ENCODE assay signal across 16 cellular contexts in the genomic region with DNA sequence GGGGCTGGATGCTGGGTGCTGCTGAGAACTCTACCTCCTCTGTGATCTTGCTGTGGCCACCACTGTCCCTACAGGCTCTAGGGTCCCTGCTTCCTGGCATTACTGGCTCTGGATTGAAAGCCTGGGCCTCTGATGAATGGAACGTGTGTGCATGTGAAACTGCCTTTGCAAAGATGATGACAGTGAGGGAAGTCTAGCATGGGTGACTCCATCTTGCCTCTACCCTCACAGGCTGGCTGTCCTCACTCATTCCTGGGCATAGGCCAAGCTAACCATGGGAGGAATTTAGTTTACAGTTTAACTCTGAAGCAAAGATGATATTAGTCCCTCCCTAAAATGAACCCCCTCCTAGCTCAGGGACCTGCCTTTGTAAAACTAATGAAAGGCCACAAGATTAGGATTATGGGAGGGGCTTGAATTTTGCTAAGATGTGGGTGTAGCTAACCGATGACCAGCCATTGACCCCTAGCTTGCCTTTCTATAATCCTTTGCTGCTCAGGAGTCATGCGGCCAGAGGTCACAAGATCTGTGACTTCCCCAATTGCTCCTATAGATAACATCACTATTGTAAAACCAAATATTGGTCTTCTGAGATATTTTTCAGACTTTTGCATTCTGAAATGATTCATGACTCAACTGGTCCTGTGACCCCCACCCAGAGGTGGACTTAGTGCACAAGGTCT.
"Had no signal": no experiment of that assay in that cellular context is flagged by ENCODE, and none has a peak within 500 bp of the region (broad histone marks: within the 10 kb centered on the region; RNA-seq: fewer than 3 reads in every experiment).

No MANE protein-coding gene starts in this region.

- H3K27ac ChIP-seq: brain microvascular endothelial cell, colonic mucosa, esophagus muscularis mucosa, parathyroid adenoma, spleen, thoracic aorta had no signal

- DNase-seq: activated CD4-positive, alpha-beta T cell treated with anti-CD3 and anti-CD28 coated beads, Interleukin-2, amount 10 ng/mL, durations not matched to agents 24 days and 14 days; activated CD8-positive, alpha-beta T cell treated with anti-CD3 and anti-CD28 coated beads for 36 hours; activated effector memory CD4-positive, alpha-beta T cell treated with Interleukin-2 at 50 U/mL for 16 hours; activated naive CD4-positive, alpha-beta T cell treated with anti-CD3 and anti-CD28 coated beads, Interleukin-2, amount 50 U/mL, for 16 hours; activated T-cell treated with anti-CD3 and anti-CD28 coated beads, Interleukin-2, amount 50 U/mL, for 1 hour; brain microvascular endothelial cell; colonic mucosa; effector CD4-positive, alpha-beta T cell; spleen; stimulated activated naive B cell treated with anti-CD40 and anti-IgM and Interleukin-4, amounts not matched to agents 10 μg/mL and 1 μg/mL and 100 μg/mL, for 72 hours had no signal

- H3K9me3 Mint-ChIP-seq: activated CD4-positive, alpha-beta T cell treated with anti-CD3 and anti-CD28 coated beads, Interleukin-2, amount 10 ng/mL, durations not matched to agents 24 days and 14 days; activated CD8-positive, alpha-beta T cell treated with anti-CD3 and anti-CD28 coated beads for 36 hours; central memory CD8-positive, alpha-beta T cell; natural killer cell treated with Interleukin-12 subunit alpha and Interleukin-12 subunit beta and Interleukin-15 and Interleukin-18, amount 100 ng/mL, for 72 hours; stimulated activated naive B cell treated with anti-CD40 and anti-IgM and Interleukin-4, amounts not matched to agents 10 μg/mL and 1 μg/mL and 100 μg/mL, for 72 hours had no signal

- H3K36me3 Mint-ChIP-seq: natural killer cell treated with Interleukin-12 subunit alpha and Interleukin-12 subunit beta and Interleukin-15 and Interleukin-18, amount 100 ng/mL, for 72 hours; stimulated activated naive B cell treated with anti-CD40 and anti-IgM and Interleukin-4, amounts not matched to agents 10 μg/mL and 1 μg/mL and 100 μg/mL, for 72 hours had no signal

- H3K36me3 ChIP-seq: brain microvascular endothelial cell, colonic mucosa, spleen, thoracic aorta had no signal

- H3K4me3 ChIP-seq: colonic mucosa, esophagus muscularis mucosa, gastroesophageal sphincter, spleen, thoracic aorta had no signal

- H3K27me3 ChIP-seq: brain microvascular endothelial cell, colonic mucosa, esophagus muscularis mucosa, gastroesophageal sphincter had no signal

- H3K9me3 ChIP-seq: colonic mucosa, esophagus muscularis mucosa, gastroesophageal sphincter, spleen, thoracic aorta had no signal

- H2AFZ ChIP-seq: parathyroid adenoma had no signal

- ATAC-seq: activated CD8-positive, alpha-beta T cell treated with anti-CD3 and anti-CD28 coated beads for 36 hours; gastroesophageal sphincter; natural killer cell treated with Interleukin-12 subunit alpha and Interleukin-12 subunit beta and Interleukin-15 and Interleukin-18, amount 100 ng/mL, for 72 hours; stimulated activated naive B cell treated with anti-CD40 and anti-IgM and Interleukin-4, amounts not matched to agents 10 μg/mL and 1 μg/mL and 100 μg/mL, for 72 hours had no signal

- H3K9ac ChIP-seq: parathyroid adenoma had no signal

- H3K4me1 ChIP-seq: colonic mucosa, parathyroid adenoma had no signal

- H3K27ac Mint-ChIP-seq: activated CD4-positive, alpha-beta T cell treated with anti-CD3 and anti-CD28 coated beads, Interleukin-2, amount 10 ng/mL, durations not matched to agents 24 days and 14 days; activated CD8-positive, alpha-beta T cell treated with anti-CD3 and anti-CD28 coated beads for 36 hours; natural killer cell treated with Interleukin-12 subunit alpha and Interleukin-12 subunit beta and Interleukin-15 and Interleukin-18, amount 100 ng/mL, for 72 hours; stimulated activated naive B cell treated with anti-CD40 and anti-IgM and Interleukin-4, amounts not matched to agents 10 μg/mL and 1 μg/mL and 100 μg/mL, for 72 hours had no signal

- H3K4me1 Mint-ChIP-seq: activated CD4-positive, alpha-beta T cell treated with anti-CD3 and anti-CD28 coated beads, Interleukin-2, amount 10 ng/mL, durations not matched to agents 24 days and 14 days; central memory CD8-positive, alpha-beta T cell; stimulated activated naive B cell treated with anti-CD40 and anti-IgM and Interleukin-4, amounts not matched to agents 10 μg/mL and 1 μg/mL and 100 μg/mL, for 72 hours had no signal

- H3K79me2 ChIP-seq: parathyroid adenoma had no signal

- H3K4me3 Mint-ChIP-seq: activated CD4-positive, alpha-beta T cell treated with anti-CD3 and anti-CD28 coated beads, Interleukin-2, amount 10 ng/mL, durations not matched to agents 24 days and 14 days; activated CD8-positive, alpha-beta T cell treated with anti-CD3 and anti-CD28 coated beads for 36 hours; central memory CD8-positive, alpha-beta T cell; natural killer cell treated with Interleukin-12 subunit alpha and Interleukin-12 subunit beta and Interleukin-15 and Interleukin-18, amount 100 ng/mL, for 72 hours; stimulated activated naive B cell treated with anti-CD40 and anti-IgM and Interleukin-4, amounts not matched to agents 10 μg/mL and 1 μg/mL and 100 μg/mL, for 72 hours had no signal
